In genomic region chr15:67730135-67730534, GRCh38 we compare ENCODE assay signal across 22 cellular contexts.
DNase-seq lines count a peak whose midpoint lies in the region; ATAC-seq and TF ChIP-seq lines count a peak whose summit lies in the region.
"Had no signal": no experiment of that assay in that cellular context is flagged by ENCODE, and none has a peak within 500 bp of the region (broad histone marks: within the 10 kb centered on the region; RNA-seq: fewer than 3 reads in every experiment).

No MANE protein-coding gene starts in this region.

- no peak for TF ChIP-seq CTCF in osteoblast (IDR thresholded peaks at IDR 0.05; ENCODE audit: extremely low read depth, low read depth, low read length)

- no peaks in the 10 kb centered on the region for H3K4me1 ChIP-seq in osteoblast (ENCODE audit: insufficient read depth, low read length)
- H3K4me1 ChIP-seq: BLaER1 had no signal

- no peak overlapping the region for H3K27ac ChIP-seq in osteoblast (ENCODE audit: low read depth, low read length)
- H3K27ac ChIP-seq: BLaER1 had no signal

- ATAC-seq in GM21717 (IDR thresholded peaks at IDR 0.05; ENCODE audit: unreplicated experiment) (no peak), HG03442 (IDR thresholded peaks at IDR 0.05; ENCODE audit: unreplicated experiment) (no peak)
- ATAC-seq: GM12878 had no signal

- peaks cover 6% of the 10 kb centered on the region for H4K20me1 ChIP-seq in osteoblast (ENCODE audit: insufficient read depth, low read length)
- H4K20me1 ChIP-seq: BLaER1 had no signal

- H3K79me2 ChIP-seq in osteoblast (ENCODE audit: insufficient read depth, low read length), result no peaks in the 10 kb centered on the region

- DNase-seq in HEK293T (ENCODE audit: extremely low spot score) (no peak), osteoblast (ENCODE audit: insufficient read length, low spot score, missing footprints) (peak; percentile 34), HUDEP-2 (lab: John Stamatoyannopoulos, UW; ENCODE audit: unreplicated experiment in 76 of 76) (no peak)
- DNase-seq: 8988T; ACHN; BE2C; C1 segment of cervical spinal cord; CD4-positive, alpha-beta memory T cell; CD4-positive, CD25-positive, alpha-beta regulatory T cell; CD8-positive, alpha-beta memory T cell; COR-L47; DMS 273 treated with DMSO at 0.1 percent for 48 hours; DMS153; DMS53; DMS79; DND-41; EL; GDM1 had no signal

- no peak overlapping the region for H2AFZ ChIP-seq in osteoblast (ENCODE audit: low read length)

- H3K4me2 ChIP-seq in osteoblast (ENCODE audit: insufficient read depth, low read length), result no peak overlapping the region
- H3K4me2 ChIP-seq: BLaER1 had no signal

- no peaks in the 10 kb centered on the region for H3K9me3 ChIP-seq in osteoblast (ENCODE audit: low read depth, low read length)
- H3K9me3 ChIP-seq: BE2C, BLaER1 had no signal

- no peaks in the 10 kb centered on the region for H3K27me3 ChIP-seq in osteoblast (ENCODE audit: insufficient read depth, low read length)
- H3K27me3 ChIP-seq: BE2C, BLaER1 had no signal

- no peak overlapping the region for H3K4me3 ChIP-seq in osteoblast (ENCODE audit: insufficient read depth, low read length)
- H3K4me3 ChIP-seq: BLaER1, GM12878 had no signal

- POLR2A ChIA-PET in HEK293T (lab: Yijun Ruan, JAX), result no interaction called here

- H3K36me3 ChIP-seq in osteoblast (ENCODE audit: insufficient read depth, low read length), result no peaks in the 10 kb centered on the region
- H3K36me3 ChIP-seq: BE2C had no signal

- CTCF ChIA-PET in HEK293T (lab: Yijun Ruan, JAX), result interaction anchor here (0.6 kb wide), 1 partner anchor 258 kb away, joined by 3 read pairs; no protein-coding TSS in a partner anchor

TF ChIP-seq in HEK293T, 16 proteins besides CTCF, POLR2A, EP300 and RAD21:
- no peak for TF ChIP-seq SP1 (IDR thresholded peaks at IDR 0.05)
- TF ChIP-seq FOXK2 (IDR thresholded peaks at IDR 0.05), result no peak
- TF ChIP-seq PKNOX1 (IDR thresholded peaks at IDR 0.05), result peak; percentile 22; the same call in 1 of the 2 replicates
- TF ChIP-seq FOXA1 (IDR thresholded peaks at IDR 0.05), result no peak
- peak; percentile 68 for TF ChIP-seq ZNF384 (IDR thresholded peaks at IDR 0.05)
